24 cellular contexts compared by ENCODE assay signal in the genomic region with DNA sequence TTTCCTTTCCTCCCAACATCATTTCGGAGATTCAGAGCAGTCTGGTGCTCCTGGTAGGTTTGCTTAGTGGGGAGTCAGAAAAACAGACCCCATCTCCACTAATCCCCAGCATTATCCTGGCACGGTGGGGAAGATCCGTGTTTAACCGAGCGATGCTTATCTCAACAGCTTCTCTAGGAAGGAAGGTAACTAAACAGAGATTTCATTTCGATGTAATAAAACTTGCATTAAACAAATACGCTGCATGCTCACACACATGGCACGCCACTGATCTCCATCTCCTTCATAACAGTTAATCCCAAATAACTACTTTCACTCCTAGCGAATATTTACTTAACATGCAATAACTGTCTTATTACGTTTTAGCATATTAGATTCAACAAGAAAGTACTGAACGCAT.
DNase-seq lines count a peak whose midpoint lies in the region; ATAC-seq, FAIRE-seq and TF ChIP-seq lines count a peak whose summit lies in the region.
"Had no signal": no experiment of that assay in that cellular context is flagged by ENCODE, and none has a peak within 500 bp of the region (broad histone marks: within the 10 kb centered on the region; RNA-seq: fewer than 3 reads in every experiment).

No MANE protein-coding gene starts in this region.

- in situ Hi-C loops in HAP-1 (cut with MboI; ENCODE audit: low sequenced_read_pairs): no loop called here

- H3K36me3 Mint-ChIP-seq in endodermal cell (ENCODE audit: low read depth): peaks cover 64% of the 10 kb centered on the region
- H3K36me3 Mint-ChIP-seq: CD4-positive, alpha-beta memory T cell had no signal

- TF ChIP-seq CTCF in C4-2B (conservative IDR thresholded peaks at IDR 0.05) (no peak), LNCaP clone FGC (IDR thresholded peaks at IDR 0.05; ENCODE audit: control insufficient read depth, extremely low read depth, insufficient read depth) (no peak), endodermal cell (conservative IDR thresholded peaks at IDR 0.05) (no peak), mucosa of descending colon (IDR thresholded peaks at IDR 0.05) (no peak)

- H3K27ac Mint-ChIP-seq in endodermal cell: peak overlapping the region; percentile 60
- H3K27ac Mint-ChIP-seq: CD4-positive, alpha-beta memory T cell had no signal

- no peaks in the 10 kb centered on the region for H3K9me3 Mint-ChIP-seq in endodermal cell
- H3K9me3 Mint-ChIP-seq: CD4-positive, alpha-beta memory T cell had no signal

- H3K36me3 ChIP-seq in endodermal cell (ENCODE audit: control insufficient read depth, insufficient read depth, low read length) (peaks cover 87% of the 10 kb centered on the region), mucosa of descending colon (ENCODE audit: low read depth) (no peaks in the 10 kb centered on the region), HAP-1 (replicated peaks) (no peaks in the 10 kb centered on the region)

- FAIRE-seq in HTR-8/SVneo (lab: Jason Lieb, UNC): no peak
- FAIRE-seq: A549, GM12891, GM18507, H54 had no signal

- no peak overlapping the region for H3K4me3 Mint-ChIP-seq in endodermal cell
- H3K4me3 Mint-ChIP-seq: CD4-positive, alpha-beta memory T cell had no signal

- H3K4me3 ChIP-seq in LNCaP clone FGC (ENCODE audit: low read depth, low read length): no peak overlapping the region
- H3K4me3 ChIP-seq in endodermal cell (ENCODE audit: low read length): no peak overlapping the region
- H3K4me3 ChIP-seq in mucosa of descending colon: no peak overlapping the region
- H3K4me3 ChIP-seq in HAP-1: no peak overlapping the region
- H3K4me3 ChIP-seq: A549; BLaER1 treated with 17β-estradiol and CSF1 and Interleukin-3, amounts not matched to agents 10 nM and 100 nM had no signal

- H3K9me3 ChIP-seq in endodermal cell (ENCODE audit: control insufficient read depth, low read length) (no peaks in the 10 kb centered on the region), mucosa of descending colon (no peaks in the 10 kb centered on the region), HAP-1 (no peaks in the 10 kb centered on the region)
- H3K9me3 ChIP-seq: A549; BE2C; BLaER1 treated with 17β-estradiol and CSF1 and Interleukin-3, amounts not matched to agents 10 nM and 100 nM had no signal

- H3K27me3 ChIP-seq in endodermal cell (ENCODE audit: control insufficient read depth, insufficient read depth, low read length, poor library complexity, severe bottlenecking): no peaks in the 10 kb centered on the region
- peaks cover 17% of the 10 kb centered on the region for H3K27me3 ChIP-seq in HAP-1 (ENCODE audit: low read depth)
- H3K27me3 ChIP-seq: BE2C had no signal

- H3K9ac ChIP-seq in endodermal cell (ENCODE audit: extremely low read depth, low read length, poor library complexity, severe bottlenecking): no peak overlapping the region
- H3K9ac ChIP-seq: BLaER1 treated with 17β-estradiol and CSF1 and Interleukin-3, amounts not matched to agents 10 nM and 100 nM had no signal

- intact Hi-C loops in mucosa of descending colon (cut with DNase I, micrococcal nuclease): no loop called here

- H3K4me1 ChIP-seq in endodermal cell (ENCODE audit: control insufficient read depth, insufficient read depth, low read length): peaks cover 41% of the 10 kb centered on the region
- peaks cover 2% of the 10 kb centered on the region for H3K4me1 ChIP-seq in mucosa of descending colon (ENCODE audit: low read depth)
- H3K4me1 ChIP-seq in HAP-1: no peaks in the 10 kb centered on the region
- H3K4me1 ChIP-seq: A549 had no signal

- 64 to 78% methylated on average over 8 to 10 of the region's 11 CpGs for WGBS in endodermal cell (ENCODE audit: insufficient coverage in 1 of 2, insufficient read length in 1 of 2), 2 experiments

- H3K4me1 Mint-ChIP-seq in endodermal cell: peaks cover 51% of the 10 kb centered on the region
- H3K4me1 Mint-ChIP-seq: CD4-positive, alpha-beta memory T cell had no signal

- DNase-seq in LNCaP clone FGC (ENCODE audit: low read depth) (peak; percentile 78), endodermal cell (no peak), mucosa of descending colon (no peak), Kasumi-1 (lab: John Stamatoyannopoulos, UW) (no peak), HAP-1 (ENCODE audit: low spot score in 2 of 2) (no peak), HTR-8/SVneo (ENCODE audit: insufficient read length, low spot score) (no peak)
- DNase-seq: 8988T; ACHN; AML-193; BE2C; Calu3; CD4-positive, alpha-beta memory T cell; COR-L47; DMS53; DMS79 treated with DMSO at 0.1 percent for 48 hours; GF-D8; GOT3; HCEC 1CT had no signal

- no peaks in the 10 kb centered on the region for H3K27me3 Mint-ChIP-seq in endodermal cell (ENCODE audit: insufficient read depth)

- H3K27ac ChIP-seq in C4-2B (peak overlapping the region; percentile 64), endodermal cell (ENCODE audit: low read depth, low read length) (no peak overlapping the region)
- H3K27ac ChIP-seq: A549; BLaER1 treated with 17β-estradiol and CSF1 and Interleukin-3, amounts not matched to agents 10 nM and 100 nM had no signal

- ATAC-seq in mucosa of descending colon: peak; percentile 35
- ATAC-seq: A549 had no signal
